ENCODE assay signal across 13 cellular contexts in genomic region chr13:101397742-101398141, GRCh38. TPM values are rescaled to one million over a fixed set of nuclear protein-coding genes. Genes with fewer than 3 reads are reported as not detected.
A peak's percentile ranks its signal among the peaks of the same experiment; 100 is the strongest.
DNase-seq lines count a peak whose midpoint lies in the region; ATAC-seq, FAIRE-seq and TF ChIP-seq lines count a peak whose summit lies in the region.
"Had no signal": no experiment of that assay in that cellular context is flagged by ENCODE, and none has a peak within 500 bp of the region (broad histone marks: within the 10 kb centered on the region; RNA-seq: fewer than 3 reads in every experiment).

No MANE protein-coding gene starts in this region.

- H3K4me3 Mint-ChIP-seq in activated CD4-positive, alpha-beta memory T cell treated with anti-CD3 and anti-CD28 coated beads, Interleukin-2, amount 10 ng/mL, durations not matched to agents 7 days and 5 days = no peak overlapping the region

- intact Hi-C loops in left colon (cut with DNase I, micrococcal nuclease) = no loop called here

- ATAC-seq in left colon (no peak), GM21423 (IDR thresholded peaks at IDR 0.05; ENCODE audit: unreplicated experiment) (no peak)

- TF ChIP-seq CTCF in fibroblast of mammary gland (conservative IDR thresholded peaks at IDR 0.05; ENCODE audit: control insufficient read depth, insufficient read depth, low read depth, low read length) = no peak

- FAIRE-seq in H54 (lab: Jason Lieb, UNC) = peak; percentile 100

- TF ChIP-seq POLR2A in H54 (IDR thresholded peaks at IDR 0.05; ENCODE audit: low read depth, low read length) = no peak

- no peak overlapping the region for H3K27ac Mint-ChIP-seq in activated CD4-positive, alpha-beta memory T cell treated with anti-CD3 and anti-CD28 coated beads, Interleukin-2, amount 10 ng/mL, durations not matched to agents 7 days and 5 days

- no peaks in the 10 kb centered on the region for H3K4me1 Mint-ChIP-seq in activated CD4-positive, alpha-beta memory T cell treated with anti-CD3 and anti-CD28 coated beads, Interleukin-2, amount 10 ng/mL, durations not matched to agents 7 days and 5 days

- no peaks in the 10 kb centered on the region for H3K9me3 Mint-ChIP-seq in activated CD4-positive, alpha-beta memory T cell treated with anti-CD3 and anti-CD28 coated beads, Interleukin-2, amount 10 ng/mL, durations not matched to agents 7 days and 5 days

- H3K4me3 ChIP-seq in fibroblast of mammary gland (ENCODE audit: control insufficient read depth, low read depth, low read length) (no peak overlapping the region), skeletal muscle cell (ENCODE audit: low read depth, low read length) (no peak overlapping the region)

- CTCF ChIA-PET in activated CD4-positive, alpha-beta memory T cell treated with anti-CD3 and anti-CD28 coated beads, Interleukin-2, amount 10 ng/mL, durations not matched to agents 7 days and 5 days (lab: Charles Lee) = no interaction called here

- POLR2A ChIA-PET in activated CD4-positive, alpha-beta memory T cell treated with anti-CD3 and anti-CD28 coated beads, Interleukin-2, amount 10 ng/mL, durations not matched to agents 7 days and 5 days (lab: Charles Lee) = no interaction called here

- no peaks in the 10 kb centered on the region for H3K36me3 Mint-ChIP-seq in activated CD4-positive, alpha-beta memory T cell treated with anti-CD3 and anti-CD28 coated beads, Interleukin-2, amount 10 ng/mL, durations not matched to agents 7 days and 5 days (ENCODE audit: low read depth)

- peaks cover 2% of the 10 kb centered on the region for H3K27me3 Mint-ChIP-seq in activated CD4-positive, alpha-beta memory T cell treated with anti-CD3 and anti-CD28 coated beads, Interleukin-2, amount 10 ng/mL, durations not matched to agents 7 days and 5 days

- DNase-seq in H54 (ENCODE audit: insufficient read length, low spot score) (peak; percentile 71), SW 1271 (lab: John Stamatoyannopoulos, UW) (peak; percentile 94 to 95), fibroblast of mammary gland (ENCODE audit: low read depth) (peak; percentile 91), skeletal muscle cell (ENCODE audit: low read depth) (peak; percentile 69), left colon (no peak)
- DNase-seq in activated CD4-positive, alpha-beta memory T cell treated with anti-CD3 and anti-CD28 coated beads, Interleukin-2, amount 10 ng/mL, durations not matched to agents 7 days and 5 days = no peak
- DNase-seq in activated T-cell treated with anti-CD3 and anti-CD28 coated beads, Interleukin-2, amount 50 U/mL, for 1 hour = no peak
- DNase-seq: activated CD8-positive, alpha-beta memory T cell treated with anti-CD3 and anti-CD28 coated beads for 24 hours; NCI-H1092; NCI-H345; retina had no signal

RNA-seq across cellular contexts. Expression of gene NALCN, which starts 18.6 kb away (rescaled TPM):
- under 1 TPM; 0.03 to 0.17 TPM for total RNA-seq in left colon
- total RNA-seq in activated CD4-positive, alpha-beta memory T cell treated with anti-CD3 and anti-CD28 coated beads, Interleukin-2, amount 10 ng/mL, durations not matched to agents 7 days and 5 days = not detected
- total RNA-seq: mononuclear cell had no signal

RNA-seq across cellular contexts. Expression of gene ITGBL1, which starts 54.7 kb away (rescaled TPM):
- total RNA-seq in left colon = under 1 TPM; 0.18 to 0.84 TPM
- not detected for total RNA-seq in activated CD4-positive, alpha-beta memory T cell treated with anti-CD3 and anti-CD28 coated beads, Interleukin-2, amount 10 ng/mL, durations not matched to agents 7 days and 5 days
- total RNA-seq: mononuclear cell had no signal

Comparison
In these comparisons a context has a peak if more than half of its experiments do, and no peak if none do; other contexts are left out.
1. DNase-seq: peak in H54 (single experiment), SW 1271 (2 of 2), fibroblast of mammary gland (single experiment) and skeletal muscle cell (single experiment); none in left colon (0 of 2), activated CD4-positive, alpha-beta memory T cell treated with anti-CD3 and anti-CD28 coated beads, Interleukin-2, amount 10 ng/mL, durations not matched to agents 7 days and 5 days (single experiment) and activated T-cell treated with anti-CD3 and anti-CD28 coated beads, Interleukin-2, amount 50 U/mL, for 1 hour (single experiment).